8 cellular contexts compared by ENCODE assay signal in genomic region chr22:31080848-31081649, GRCh38. TPM values are rescaled to one million over a fixed set of nuclear protein-coding genes. Genes with fewer than 3 reads are reported as not detected.
DNase-seq lines count a peak whose midpoint lies in the region; ATAC-seq and TF ChIP-seq lines count a peak whose summit lies in the region.

SMTN (plus strand) TSS chr22:31081318; CDS start chr22:31083259, 1,941 bp downstream.

- 2% methylated on average over 63 of the region's 63 CpGs for WGBS in ectodermal cell, 2 experiments
- WGBS in lung, 2 donors: 1% methylated on average over 62 to 63 of the region's 63 CpGs

- H3K4me3 ChIP-seq in BLaER1 (peak within 1 kb of the TSS; percentile 85), ectodermal cell (ENCODE audit: insufficient read depth, low read depth, low read length) (peak within 1 kb of the TSS; percentile 53), lung (peak within 1 kb of the TSS; percentile 73)

- peaks cover 37% of the 10 kb centered on the region for H3K4me1 Mint-ChIP-seq in activated CD8-positive, alpha-beta T cell treated with anti-CD3 and anti-CD28 coated beads, Interleukin-2, amount 10 ng/mL, durations not matched to agents 7 days and 5 days (ENCODE audit: low read depth)

- H3K27ac ChIP-seq in BLaER1 (peak within 1 kb of the TSS; percentile 97), ectodermal cell (ENCODE audit: insufficient read depth, low read depth, low read length, poor library complexity, severe bottlenecking) (peak within 1 kb of the TSS; percentile 85), lung (ENCODE audit: low read depth in 1 of 2, low read length in 1 of 2) (peak within 1 kb of the TSS; percentile 89)

- H3K27ac Mint-ChIP-seq in activated CD8-positive, alpha-beta T cell treated with anti-CD3 and anti-CD28 coated beads, Interleukin-2, amount 10 ng/mL, durations not matched to agents 7 days and 5 days: peak within 1 kb of the TSS; percentile 86

- no peaks in the 10 kb centered on the region for H3K9me3 Mint-ChIP-seq in activated CD8-positive, alpha-beta T cell treated with anti-CD3 and anti-CD28 coated beads, Interleukin-2, amount 10 ng/mL, durations not matched to agents 7 days and 5 days (ENCODE audit: insufficient read depth)

- peak within 1 kb of the TSS; percentile 88 for H3K4me3 Mint-ChIP-seq in activated CD8-positive, alpha-beta T cell treated with anti-CD3 and anti-CD28 coated beads, Interleukin-2, amount 10 ng/mL, durations not matched to agents 7 days and 5 days

- H3K4me1 ChIP-seq in BLaER1 (peaks cover 49% of the 10 kb centered on the region), ectodermal cell (ENCODE audit: control insufficient read depth, insufficient read depth, low read length) (peaks cover 14% of the 10 kb centered on the region), lung (ENCODE audit: control insufficient read depth in 2 of 2, insufficient read depth in 2 of 2, low read length in 2 of 2) (peaks cover 7 to 19% of the 10 kb centered on the region in 2 donors)

- peak within 1 kb of the TSS; percentile 96 for H3K9ac ChIP-seq in BLaER1

- TF ChIP-seq CTCF in lung (IDR thresholded peaks at IDR 0.05; ENCODE audit: control extremely low read depth, extremely low read depth): no peak

- DNase-seq in NCI-H82 (lab: John Stamatoyannopoulos, UW): peak; percentile 90
- peak; percentile 93 for DNase-seq in activated CD8-positive, alpha-beta T cell treated with anti-CD3 and anti-CD28 coated beads, Interleukin-2, amount 10 ng/mL, durations not matched to agents 7 days and 5 days
- DNase-seq in lung (ENCODE audit: low spot score): peak; percentile 93
- peak; percentile 78 to 88 (median 80) for DNase-seq in stimulated activated CD4-positive, alpha-beta T cell treated with anti-CD3 and anti-CD28 coated beads, TNF-alpha, amount 100 ng/mL, for 24 hours (ENCODE audit: low read depth in 3 of 3)

- CTCF ChIA-PET in activated CD8-positive, alpha-beta T cell treated with anti-CD3 and anti-CD28 coated beads, Interleukin-2, amount 10 ng/mL, durations not matched to agents 7 days and 5 days (lab: Charles Lee): interaction anchor here (0.9 to 5.5 kb wide), 8 partner anchors 27 to 141 kb away, joined by 3 to 30 read pairs (median 3); partner anchors contain the start of genes LIMK2, MORC2 and TUG1

- H3K4me2 ChIP-seq in BLaER1: peak within 1 kb of the TSS; percentile 100

- ATAC-seq in GM19324 (IDR thresholded peaks at IDR 0.05; ENCODE audit: low FRiP score, unreplicated experiment) (peak; percentile 58), HG03520 (IDR thresholded peaks at IDR 0.05; ENCODE audit: unreplicated experiment) (peak; percentile 60), lung (ENCODE audit: insufficient read depth, low FRiP score) (peak; percentile 77)
- ATAC-seq in activated CD8-positive, alpha-beta T cell treated with anti-CD3 and anti-CD28 coated beads, Interleukin-2, amount 10 ng/mL, durations not matched to agents 7 days and 5 days: peak; percentile 77

- H3K27me3 ChIP-seq in BLaER1 (no peaks in the 10 kb centered on the region), ectodermal cell (ENCODE audit: control insufficient read depth, insufficient read depth, low read length, poor library complexity, severe bottlenecking) (peaks cover 9% of the 10 kb centered on the region), lung (ENCODE audit: control insufficient read depth, insufficient read depth) (no peaks in the 10 kb centered on the region)

- H3K36me3 ChIP-seq in BLaER1 (no peaks in the 10 kb centered on the region), ectodermal cell (ENCODE audit: control insufficient read depth, insufficient read depth, low read length) (no peaks in the 10 kb centered on the region), lung (ENCODE audit: control insufficient read depth in 2 of 2, insufficient read depth in 2 of 2, low read length in 2 of 2) (no peaks in the 10 kb centered on the region)

- POLR2A ChIA-PET in activated CD8-positive, alpha-beta T cell treated with anti-CD3 and anti-CD28 coated beads, Interleukin-2, amount 10 ng/mL, durations not matched to agents 7 days and 5 days (lab: Charles Lee): interaction anchor here (1.3 to 2.3 kb wide), 2 partner anchors 112 to 157 kb away, joined by 3 to 13 read pairs; partner anchors contain the start of genes MORC2 and TUG1

- H3K27me3 Mint-ChIP-seq in activated CD8-positive, alpha-beta T cell treated with anti-CD3 and anti-CD28 coated beads, Interleukin-2, amount 10 ng/mL, durations not matched to agents 7 days and 5 days (ENCODE audit: low read depth): no peaks in the 10 kb centered on the region

- peaks cover 15% of the 10 kb centered on the region for H4K20me1 ChIP-seq in BLaER1

- peaks cover 7% of the 10 kb centered on the region for H3K36me3 Mint-ChIP-seq in activated CD8-positive, alpha-beta T cell treated with anti-CD3 and anti-CD28 coated beads, Interleukin-2, amount 10 ng/mL, durations not matched to agents 7 days and 5 days (ENCODE audit: low read depth)

- H3K9me3 ChIP-seq in BLaER1: no peaks in the 10 kb centered on the region
- no peaks in the 10 kb centered on the region for H3K9me3 ChIP-seq in ectodermal cell (ENCODE audit: control insufficient read depth, low read length)
- H3K9me3 ChIP-seq in lung (ENCODE audit: control insufficient read depth in 2 of 2, insufficient read depth in 1 of 2, low read length in 1 of 2): no peaks in the 10 kb centered on the region

RNA-seq across cellular contexts. Expression of gene SMTN, which starts in this region (rescaled TPM):
- 10 to 100 TPM; 51.0 to 61.7 TPM for total RNA-seq in activated CD8-positive, alpha-beta T cell treated with anti-CD3 and anti-CD28 coated beads, Interleukin-2, amount 10 ng/mL, durations not matched to agents 7 days and 5 days
- 18.1 TPM for polyA plus RNA-seq in ectodermal cell (2013, experiment 1 of 4)
- polyA plus RNA-seq in ectodermal cell (2013, experiment 2 of 4): 19.5 TPM
- polyA plus RNA-seq in ectodermal cell (2013, experiment 3 of 4): 15.5 TPM
- polyA plus RNA-seq in ectodermal cell (2013, experiment 4 of 4): 20.0 TPM
- total RNA-seq in lung: 100 to 1,000 TPM in 1 of 2 donors, 10 to 100 TPM in 1; 92.6 to 101 TPM
- polyA plus RNA-seq in lung: 10 to 100 TPM; 30.8 to 36.8 TPM

Comparison
In these comparisons a context has a peak if more than half of its experiments do, and no peak if none do; other contexts are left out.
1. Peak in every context shown above with its lines: DNase-seq, ATAC-seq, H3K4me3 ChIP-seq and H3K27ac ChIP-seq.